Comparison of ENCODE assay signal across 17 cellular contexts in the genomic region with DNA sequence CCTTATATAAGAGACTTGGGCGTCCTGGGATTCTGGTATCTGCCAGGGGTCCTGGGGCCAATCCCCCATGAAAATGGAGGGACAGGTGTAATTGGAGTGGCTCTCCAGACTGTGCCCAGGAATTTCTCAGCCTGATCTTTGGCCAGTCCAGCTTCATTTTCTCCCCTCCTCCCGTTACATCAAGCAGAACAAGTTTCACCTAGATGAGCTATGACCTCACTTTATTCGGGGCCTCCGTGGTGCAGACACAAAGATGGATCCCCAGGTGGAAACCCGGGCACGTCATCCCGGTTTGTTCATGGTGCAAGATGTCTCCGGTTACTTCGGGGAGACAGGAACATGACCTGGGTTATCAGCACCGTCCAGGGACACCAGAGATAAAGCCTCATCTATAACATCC. TPM values are rescaled to one million over a fixed set of nuclear protein-coding genes. Genes with fewer than 3 reads are reported as not detected.
A peak's percentile ranks its signal among the peaks of the same experiment; 100 is the strongest.
DNase-seq lines count a peak whose midpoint lies in the region; ATAC-seq and TF ChIP-seq lines count a peak whose summit lies in the region.
"Had no signal": no experiment of that assay in that cellular context is flagged by ENCODE, and none has a peak within 500 bp of the region (broad histone marks: within the 10 kb centered on the region; RNA-seq: fewer than 3 reads in every experiment).

No MANE protein-coding gene starts in this region.

- no peaks in the 10 kb centered on the region for H3K27me3 ChIP-seq in BE2C

- no peak for ATAC-seq in activated naive CD8-positive, alpha-beta T cell treated with anti-CD3 and anti-CD28 coated beads, Interleukin-2, amount 10 ng/mL, durations not matched to agents 7 days and 5 days (ENCODE audit: low read depth)
- no peak for ATAC-seq in natural killer cell treated with Interleukin-12 subunit alpha and Interleukin-12 subunit beta and Interleukin-15 and Interleukin-18, amount 100 ng/mL, for 72 hours
- ATAC-seq: lower lobe of right lung had no signal

- H3K4me3 Mint-ChIP-seq in activated CD4-positive, alpha-beta T cell treated with anti-CD3 and anti-CD28 coated beads, Interleukin-2, amount 10 ng/mL, durations not matched to agents 24 days and 14 days: peak overlapping the region; percentile 70
- peak overlapping the region in 3 of 4 donors; percentile 29 to 90 (median 78) for H3K4me3 Mint-ChIP-seq in IgD-negative memory B cell
- H3K4me3 Mint-ChIP-seq in activated naive CD8-positive, alpha-beta T cell treated with anti-CD3 and anti-CD28 coated beads, Interleukin-2, amount 10 ng/mL, durations not matched to agents 7 days and 5 days: peak overlapping the region; percentile 73
- H3K4me3 Mint-ChIP-seq in natural killer cell treated with Interleukin-12 subunit alpha and Interleukin-12 subunit beta and Interleukin-15 and Interleukin-18, amount 100 ng/mL, for 72 hours: peak overlapping the region; percentile 82
- H3K4me3 Mint-ChIP-seq: brain, nephron had no signal

- DNase-seq in activated CD4-positive, alpha-beta T cell treated with anti-CD3 and anti-CD28 coated beads, Interleukin-2, amount 10 ng/mL, durations not matched to agents 24 days and 14 days: no peak
- DNase-seq in activated CD4-positive, alpha-beta T cell treated with anti-CD3 and anti-CD28 coated beads for 48 hours: no peak
- DNase-seq in activated naive CD8-positive, alpha-beta T cell treated with anti-CD3 and anti-CD28 coated beads, Interleukin-2, amount 10 ng/mL, durations not matched to agents 7 days and 5 days: no peak
- DNase-seq in natural killer cell treated with Interleukin-12 subunit alpha and Interleukin-12 subunit beta and Interleukin-15 and Interleukin-18, amount 100 ng/mL, for 72 hours (ENCODE audit: low spot score): no peak
- DNase-seq in mucosa of gallbladder (ENCODE audit: low spot score) (no peak), BE2C (no peak), NCI-H2196 treated with DMSO at 0.1 percent for 48 hours (lab: John Stamatoyannopoulos, UW; ENCODE audit: unreplicated experiment) (no peak)
- DNase-seq: DMS79 treated with DMSO at 0.1 percent for 48 hours; lower lobe of right lung; NCI-H187 treated with DMSO at 0.1 percent for 48 hours; SK-N-SH; stimulated activated CD4-positive, alpha-beta T cell treated with anti-CD3 and anti-CD28 coated beads, Interleukin-4, amount 100 ng/mL, for 1 hour; substantia nigra had no signal

- TF ChIP-seq CTCF in BE2C (IDR thresholded peaks at IDR 0.05; ENCODE audit: low read depth, low read length): no peak

- H3K4me1 ChIP-seq in BE2C: no peaks in the 10 kb centered on the region
- H3K4me1 ChIP-seq: prostate gland had no signal

- intact Hi-C loops in activated CD4-positive, alpha-beta T cell treated with anti-CD3 and anti-CD28 coated beads, Interleukin-2, amount 10 ng/mL, durations not matched to agents 24 days and 14 days (cut with micrococcal nuclease): no loop called here

- H3K9me3 Mint-ChIP-seq in activated CD4-positive, alpha-beta T cell treated with anti-CD3 and anti-CD28 coated beads, Interleukin-2, amount 10 ng/mL, durations not matched to agents 24 days and 14 days: no peaks in the 10 kb centered on the region
- H3K9me3 Mint-ChIP-seq in IgD-negative memory B cell: no peaks in the 10 kb centered on the region
- H3K9me3 Mint-ChIP-seq in activated naive CD8-positive, alpha-beta T cell treated with anti-CD3 and anti-CD28 coated beads, Interleukin-2, amount 10 ng/mL, durations not matched to agents 7 days and 5 days: no peaks in the 10 kb centered on the region
- no peaks in the 10 kb centered on the region for H3K9me3 Mint-ChIP-seq in natural killer cell treated with Interleukin-12 subunit alpha and Interleukin-12 subunit beta and Interleukin-15 and Interleukin-18, amount 100 ng/mL, for 72 hours
- H3K9me3 Mint-ChIP-seq: brain, nephron had no signal

- H3K4me1 Mint-ChIP-seq in activated CD4-positive, alpha-beta T cell treated with anti-CD3 and anti-CD28 coated beads, Interleukin-2, amount 10 ng/mL, durations not matched to agents 24 days and 14 days: peaks cover 40% of the 10 kb centered on the region
- peaks cover 38 to 48% (median 40%) of the 10 kb centered on the region in 3 donors for H3K4me1 Mint-ChIP-seq in IgD-negative memory B cell
- peaks cover 57% of the 10 kb centered on the region for H3K4me1 Mint-ChIP-seq in activated naive CD8-positive, alpha-beta T cell treated with anti-CD3 and anti-CD28 coated beads, Interleukin-2, amount 10 ng/mL, durations not matched to agents 7 days and 5 days
- peaks cover 20 to 40% of the 10 kb centered on the region in 2 donors for H3K4me1 Mint-ChIP-seq in natural killer cell treated with Interleukin-12 subunit alpha and Interleukin-12 subunit beta and Interleukin-15 and Interleukin-18, amount 100 ng/mL, for 72 hours (ENCODE audit: low read depth in 2 of 2)

- peak overlapping the region; percentile 87 for H3K27ac Mint-ChIP-seq in activated CD4-positive, alpha-beta T cell treated with anti-CD3 and anti-CD28 coated beads, Interleukin-2, amount 10 ng/mL, durations not matched to agents 24 days and 14 days
- H3K27ac Mint-ChIP-seq in IgD-negative memory B cell: peak overlapping the region; percentile 91 to 96 (median 93)
- peak overlapping the region; percentile 91 for H3K27ac Mint-ChIP-seq in activated naive CD8-positive, alpha-beta T cell treated with anti-CD3 and anti-CD28 coated beads, Interleukin-2, amount 10 ng/mL, durations not matched to agents 7 days and 5 days
- peak overlapping the region; percentile 70 to 83 for H3K27ac Mint-ChIP-seq in natural killer cell treated with Interleukin-12 subunit alpha and Interleukin-12 subunit beta and Interleukin-15 and Interleukin-18, amount 100 ng/mL, for 72 hours

- H3K9me3 ChIP-seq in BE2C: no peaks in the 10 kb centered on the region
- H3K9me3 ChIP-seq: lower lobe of right lung, prostate gland, SK-N-SH had no signal

- H3K4me3 ChIP-seq in BE2C (ENCODE audit: low read depth, low read length): no peak overlapping the region
- H3K4me3 ChIP-seq: lower lobe of right lung, prostate gland had no signal

- H3K36me3 Mint-ChIP-seq in activated CD4-positive, alpha-beta T cell treated with anti-CD3 and anti-CD28 coated beads, Interleukin-2, amount 10 ng/mL, durations not matched to agents 24 days and 14 days (ENCODE audit: low read depth): no peaks in the 10 kb centered on the region
- peaks cover 5% of the 10 kb centered on the region for H3K36me3 Mint-ChIP-seq in IgD-negative memory B cell
- peaks cover 5% of the 10 kb centered on the region for H3K36me3 Mint-ChIP-seq in activated naive CD8-positive, alpha-beta T cell treated with anti-CD3 and anti-CD28 coated beads, Interleukin-2, amount 10 ng/mL, durations not matched to agents 7 days and 5 days
- H3K36me3 Mint-ChIP-seq in natural killer cell treated with Interleukin-12 subunit alpha and Interleukin-12 subunit beta and Interleukin-15 and Interleukin-18, amount 100 ng/mL, for 72 hours: no peaks in the 10 kb centered on the region
- H3K36me3 Mint-ChIP-seq: brain had no signal

- H3K27me3 Mint-ChIP-seq in activated CD4-positive, alpha-beta T cell treated with anti-CD3 and anti-CD28 coated beads, Interleukin-2, amount 10 ng/mL, durations not matched to agents 24 days and 14 days: peaks cover 4% of the 10 kb centered on the region
- no peaks in the 10 kb centered on the region for H3K27me3 Mint-ChIP-seq in IgD-negative memory B cell
- H3K27me3 Mint-ChIP-seq in activated naive CD8-positive, alpha-beta T cell treated with anti-CD3 and anti-CD28 coated beads, Interleukin-2, amount 10 ng/mL, durations not matched to agents 7 days and 5 days: no peaks in the 10 kb centered on the region
- no peaks in the 10 kb centered on the region for H3K27me3 Mint-ChIP-seq in natural killer cell treated with Interleukin-12 subunit alpha and Interleukin-12 subunit beta and Interleukin-15 and Interleukin-18, amount 100 ng/mL, for 72 hours

- no peaks in the 10 kb centered on the region for H3K36me3 ChIP-seq in BE2C
- H3K36me3 ChIP-seq: lower lobe of right lung, prostate gland had no signal

- POLR2A ChIA-PET in activated naive CD8-positive, alpha-beta T cell treated with anti-CD3 and anti-CD28 coated beads, Interleukin-2, amount 10 ng/mL, durations not matched to agents 7 days and 5 days (lab: Charles Lee): interaction anchor here (0.6 to 1.5 kb wide), 8 partner anchors 12 to 204 kb away, joined by 3 to 8 read pairs (median 4); a partner anchor contains a TSS

RNA-seq across cellular contexts. Expression of a gene that starts 20.7 kb away (rescaled TPM):
- 58.9 and 66.4 TPM in 2 replicates for total RNA-seq in activated CD4-positive, alpha-beta T cell treated with anti-CD3 and anti-CD28 coated beads, Interleukin-2, amount 10 ng/mL, durations not matched to agents 24 days and 14 days
- 19.2 TPM for polyA plus RNA-seq in IgD-negative memory B cell
- total RNA-seq in activated naive CD8-positive, alpha-beta T cell treated with anti-CD3 and anti-CD28 coated beads, Interleukin-2, amount 10 ng/mL, durations not matched to agents 7 days and 5 days: 100 to 1,000 TPM; 156 to 158 TPM
- total RNA-seq in natural killer cell treated with Interleukin-12 subunit alpha and Interleukin-12 subunit beta and Interleukin-15 and Interleukin-18, amount 100 ng/mL, for 72 hours: 10 to 100 TPM; 79.1 to 80.5 TPM
- total RNA-seq in mucosa of gallbladder: 279 TPM
- 34.7 TPM for polyA plus RNA-seq in BE2C (2012; ENCODE audit: insufficient read depth, insufficient read length, low read depth)
